ENCODE assay signal across 26 cellular contexts in genomic region chr2:129705105-129705504, GRCh38.
DNase-seq lines count a peak whose midpoint lies in the region; ATAC-seq and TF ChIP-seq lines count a peak whose summit lies in the region.
"Had no signal": no experiment of that assay in that cellular context is flagged by ENCODE, and none has a peak within 500 bp of the region (broad histone marks: within the 10 kb centered on the region; RNA-seq: fewer than 3 reads in every experiment).

No MANE protein-coding gene starts in this region.

- no peak for TF ChIP-seq POLR2A in esophagus muscularis mucosa (IDR thresholded peaks at IDR 0.05; ENCODE audit: low read depth)

- DNase-seq in activated CD4-positive, alpha-beta T cell treated with anti-CD3 and anti-CD28 coated beads, Interleukin-2, amount 10 ng/mL, durations not matched to agents 24 days and 14 days, result peak; percentile 30
- no peak for DNase-seq in activated CD4-positive, alpha-beta T cell treated with anti-CD3 and anti-CD28 coated beads, Interleukin-2, amount 50 U/mL, for 48 hours
- peak; percentile 42 for DNase-seq in Right ventricle myocardium inferior (ENCODE audit: missing footprints)
- DNase-seq in heart right ventricle, result no peak
- DNase-seq in esophagus muscularis mucosa (ENCODE audit: extremely low spot score), result peak; percentile 81
- peak; percentile 59 for DNase-seq in osteocyte (ENCODE audit: extremely low spot score, unreplicated experiment)
- DNase-seq in SW 1271 (lab: John Stamatoyannopoulos, UW), result no peak
- DNase-seq: BE2C; C1 segment of cervical spinal cord; CD4-positive, alpha-beta memory T cell; CD4-positive, CD25-positive, alpha-beta regulatory T cell; CD8-positive, alpha-beta memory T cell; COR-L47; DMS 273 treated with DMSO at 0.1 percent for 48 hours; DMS153; DMS53; DMS79; DND-41; EL; GDM1 had no signal

- no peak overlapping the region for H3K4me3 Mint-ChIP-seq in activated CD4-positive, alpha-beta T cell treated with anti-CD3 and anti-CD28 coated beads, Interleukin-2, amount 10 ng/mL, durations not matched to agents 24 days and 14 days
- no peak overlapping the region for H3K4me3 Mint-ChIP-seq in osteocyte (ENCODE audit: unreplicated experiment)
- H3K4me3 Mint-ChIP-seq: CD14-positive monocyte; CD4-positive, alpha-beta memory T cell; CD4-positive, CD25-positive, alpha-beta regulatory T cell; CD8-positive, alpha-beta memory T cell had no signal

- H3K9me3 Mint-ChIP-seq in activated CD4-positive, alpha-beta T cell treated with anti-CD3 and anti-CD28 coated beads, Interleukin-2, amount 10 ng/mL, durations not matched to agents 24 days and 14 days, result no peaks in the 10 kb centered on the region
- peaks cover 16% of the 10 kb centered on the region for H3K9me3 Mint-ChIP-seq in osteocyte (ENCODE audit: unreplicated experiment)

- H3K27me3 Mint-ChIP-seq in activated CD4-positive, alpha-beta T cell treated with anti-CD3 and anti-CD28 coated beads, Interleukin-2, amount 10 ng/mL, durations not matched to agents 24 days and 14 days, result no peaks in the 10 kb centered on the region
- H3K27me3 Mint-ChIP-seq in osteocyte (ENCODE audit: unreplicated experiment), result no peaks in the 10 kb centered on the region

- H3K4me3 ChIP-seq in heart right ventricle (no peak overlapping the region), esophagus muscularis mucosa (no peak overlapping the region)
- H3K4me3 ChIP-seq: A549, BLaER1, GM12878 had no signal

- no peak for TF ChIP-seq CTCF in heart right ventricle (IDR thresholded peaks at IDR 0.05)
- TF ChIP-seq CTCF in esophagus muscularis mucosa (IDR thresholded peaks at IDR 0.05), result no peak
- TF ChIP-seq CTCF in osteocyte (IDR thresholded peaks at IDR 0.05), result no peak

- H3K27ac ChIP-seq in heart right ventricle, result no peak overlapping the region
- no peak overlapping the region for H3K27ac ChIP-seq in esophagus muscularis mucosa (replicated peaks in 1 of 4)
- H3K27ac ChIP-seq: 22Rv1, A549, BLaER1 had no signal

- 88% methylated on average over 6 of the region's 6 CpGs for WGBS in heart right ventricle, 2 donors
- 92% methylated on average over 5 of the region's 6 CpGs for WGBS in esophagus muscularis mucosa

- intact Hi-C loops in activated CD4-positive, alpha-beta T cell treated with anti-CD3 and anti-CD28 coated beads, Interleukin-2, amount 10 ng/mL, durations not matched to agents 24 days and 14 days (cut with micrococcal nuclease), result no loop called here
- intact Hi-C loops in Right ventricle myocardium inferior (cut with DNase I) (no loop called here), heart right ventricle (cut with DNase I) (no loop called here), esophagus muscularis mucosa (cut with DNase I) (no loop called here)

- ATAC-seq in Right ventricle myocardium inferior, result no peak
- no peak for ATAC-seq in heart right ventricle
- no peak for ATAC-seq in HG03520 (IDR thresholded peaks at IDR 0.05; ENCODE audit: unreplicated experiment)
- ATAC-seq: A549, GM12878 had no signal

- TF ChIP-seq EP300 in esophagus muscularis mucosa (IDR thresholded peaks at IDR 0.05), result no peak

- no peaks in the 10 kb centered on the region for H3K36me3 ChIP-seq in heart right ventricle
- no peaks in the 10 kb centered on the region for H3K36me3 ChIP-seq in esophagus muscularis mucosa
- H3K36me3 ChIP-seq: BE2C, BLaER1 had no signal

- H3K36me3 Mint-ChIP-seq in activated CD4-positive, alpha-beta T cell treated with anti-CD3 and anti-CD28 coated beads, Interleukin-2, amount 10 ng/mL, durations not matched to agents 24 days and 14 days (ENCODE audit: low read depth), result no peaks in the 10 kb centered on the region
- H3K36me3 Mint-ChIP-seq in osteocyte (ENCODE audit: unreplicated experiment), result no peaks in the 10 kb centered on the region
- H3K36me3 Mint-ChIP-seq: CD14-positive monocyte; CD4-positive, alpha-beta memory T cell; CD4-positive, CD25-positive, alpha-beta regulatory T cell; CD8-positive, alpha-beta memory T cell had no signal

- no peak overlapping the region for H3K27ac Mint-ChIP-seq in activated CD4-positive, alpha-beta T cell treated with anti-CD3 and anti-CD28 coated beads, Interleukin-2, amount 10 ng/mL, durations not matched to agents 24 days and 14 days
- no peak overlapping the region for H3K27ac Mint-ChIP-seq in osteocyte (ENCODE audit: unreplicated experiment)
- H3K27ac Mint-ChIP-seq: CD14-positive monocyte; CD4-positive, alpha-beta memory T cell; CD4-positive, CD25-positive, alpha-beta regulatory T cell; CD8-positive, alpha-beta memory T cell had no signal

- H3K4me1 ChIP-seq in heart right ventricle, result no peaks in the 10 kb centered on the region
- H3K4me1 ChIP-seq in esophagus muscularis mucosa, result no peaks in the 10 kb centered on the region
- H3K4me1 ChIP-seq: A549, BE2C had no signal

- peaks cover 0 to 9% (median 0%) of the 10 kb centered on the region in 7 donors for H3K27me3 ChIP-seq in heart right ventricle
- no peaks in the 10 kb centered on the region for H3K27me3 ChIP-seq in esophagus muscularis mucosa
- H3K27me3 ChIP-seq: BE2C, BLaER1 had no signal

- H3K4me1 Mint-ChIP-seq in activated CD4-positive, alpha-beta T cell treated with anti-CD3 and anti-CD28 coated beads, Interleukin-2, amount 10 ng/mL, durations not matched to agents 24 days and 14 days, result no peaks in the 10 kb centered on the region
- no peaks in the 10 kb centered on the region for H3K4me1 Mint-ChIP-seq in osteocyte (ENCODE audit: unreplicated experiment)
- H3K4me1 Mint-ChIP-seq: CD14-positive monocyte; CD4-positive, alpha-beta memory T cell; CD4-positive, CD25-positive, alpha-beta regulatory T cell; CD8-positive, alpha-beta memory T cell had no signal

- no peaks in the 10 kb centered on the region for H3K9me3 ChIP-seq in heart right ventricle
- no peaks in the 10 kb centered on the region for H3K9me3 ChIP-seq in esophagus muscularis mucosa
- H3K9me3 ChIP-seq: A549, BE2C, BLaER1 had no signal

Comparison
In these comparisons a context has a peak if more than half of its experiments do, and no peak if none do; other contexts are left out.
1. DNase-seq: peak in activated CD4-positive, alpha-beta T cell treated with anti-CD3 and anti-CD28 coated beads, Interleukin-2, amount 10 ng/mL, durations not matched to agents 24 days and 14 days (single experiment), Right ventricle myocardium inferior (single experiment), esophagus muscularis mucosa (single experiment) and osteocyte (single experiment); none in activated CD4-positive, alpha-beta T cell treated with anti-CD3 and anti-CD28 coated beads, Interleukin-2, amount 50 U/mL, for 48 hours (0 of 2), heart right ventricle (0 of 2) and SW 1271 (0 of 2).